Comparison of ENCODE assay signal across 34 cellular contexts in genomic region chr10:13573960-13574359, GRCh38. TPM values are rescaled to one million over a fixed set of nuclear protein-coding genes. Genes with fewer than 3 reads are reported as not detected.
"Had no signal": no experiment of that assay in that cellular context is flagged by ENCODE, and none has a peak within 500 bp of the region (broad histone marks: within the 10 kb centered on the region; RNA-seq: fewer than 3 reads in every experiment).

No MANE protein-coding gene starts in this region.

- ATAC-seq: activated CD4-positive, alpha-beta T cell treated with anti-CD3 and anti-CD28 coated beads for 36 hours; activated CD8-positive, alpha-beta memory T cell treated with anti-CD3 and anti-CD28 coated beads, Interleukin-2, amount 10 ng/mL, durations not matched to agents 7 days and 5 days; activated CD8-positive, alpha-beta T cell treated with anti-CD3 and anti-CD28 coated beads, Interleukin-2, amount 10 ng/mL, durations not matched to agents 7 days and 5 days; activated naive CD8-positive, alpha-beta T cell treated with anti-CD3 and anti-CD28 coated beads, Interleukin-2, amount 50 U/mL, for 24 hours; body of pancreas; effector memory CD8-positive, alpha-beta T cell; gastroesophageal sphincter; heart right ventricle; T-helper 17 cell had no signal

- H3K4me3 ChIP-seq: adrenal gland, body of pancreas, esophagus squamous epithelium, gastroesophageal sphincter, heart right ventricle had no signal

- H3K36me3 Mint-ChIP-seq: activated CD4-positive, alpha-beta memory T cell treated with anti-CD3 and anti-CD28 coated beads for 36 hours; activated CD8-positive, alpha-beta memory T cell treated with anti-CD3 and anti-CD28 coated beads, Interleukin-2, amount 10 ng/mL, durations not matched to agents 7 days and 5 days had no signal

- H3K9me3 Mint-ChIP-seq: activated CD4-positive, alpha-beta T cell treated with anti-CD3 and anti-CD28 coated beads, Interleukin-2, amount 10 ng/mL, durations not matched to agents 24 days and 14 days; activated T-helper 1 cell treated with anti-CD3 and anti-CD28 coated beads, Interleukin-12 subunit alpha, Interleukin-12 subunit beta, Interleukin-2, Interleukin-4 antibody, amounts not matched to agents 30 ng/mL and 10 ng/mL and 1 ng/mL, durations not matched to agents 14 hours and 24 hours and 36 hours; activated T-helper 2 cell treated with anti-CD3 and anti-CD28 coated beads, Interferon-gamma antibody, Interleukin-2, Interleukin-4, amounts not matched to agents 10 μg/mL and 5 μg/mL and 100 μg/mL, durations not matched to agents 14 hours and 24 hours and 36 hours had no signal

- H3K27ac ChIP-seq: adrenal gland, body of pancreas, epithelial cell of prostate, esophagus squamous epithelium, gastroesophageal sphincter, heart right ventricle had no signal

- H3K4me3 Mint-ChIP-seq: activated CD4-positive, alpha-beta memory T cell treated with anti-CD3 and anti-CD28 coated beads for 36 hours; activated CD4-positive, alpha-beta T cell treated with anti-CD3 and anti-CD28 coated beads for 36 hours; activated CD4-positive, alpha-beta T cell treated with anti-CD3 and anti-CD28 coated beads, Interleukin-2, amount 10 ng/mL, durations not matched to agents 24 days and 14 days; activated CD8-positive, alpha-beta memory T cell treated with anti-CD3 and anti-CD28 coated beads, Interleukin-2, amount 10 ng/mL, durations not matched to agents 7 days and 5 days; activated CD8-positive, alpha-beta T cell treated with anti-CD3 and anti-CD28 coated beads, Interleukin-2, amount 10 ng/mL, durations not matched to agents 7 days and 5 days; activated naive CD4-positive, alpha-beta T cell treated with anti-CD3 and anti-CD28 coated beads for 36 hours; activated naive CD4-positive, alpha-beta T cell treated with anti-CD3 and anti-CD28 coated beads, Interleukin-2, amount 50 U/mL, for 24 hours; activated naive CD8-positive, alpha-beta T cell treated with anti-CD3 and anti-CD28 coated beads for 36 hours; activated naive CD8-positive, alpha-beta T cell treated with anti-CD3 and anti-CD28 coated beads, Interleukin-2, amount 50 U/mL, for 24 hours; activated T-helper 1 cell treated with anti-CD3 and anti-CD28 coated beads, Interleukin-12 subunit alpha, Interleukin-12 subunit beta, Interleukin-2, Interleukin-4 antibody, amounts not matched to agents 30 ng/mL and 10 ng/mL and 1 ng/mL, durations not matched to agents 14 hours and 24 hours and 36 hours; T-helper 17 cell had no signal

- H3K36me3 ChIP-seq: adrenal gland, esophagus squamous epithelium, gastroesophageal sphincter, heart right ventricle had no signal

- FAIRE-seq: colon, endothelial cell of umbilical vein had no signal

- H3K27me3 ChIP-seq: adrenal gland, body of pancreas had no signal

- H3K9me3 ChIP-seq: adrenal gland, body of pancreas, esophagus squamous epithelium had no signal

- H3K4me1 ChIP-seq: adrenal gland, body of pancreas, esophagus squamous epithelium, gastroesophageal sphincter, heart right ventricle had no signal

- H3K4me1 Mint-ChIP-seq: activated CD4-positive, alpha-beta T cell treated with anti-CD3 and anti-CD28 coated beads for 36 hours; activated naive CD4-positive, alpha-beta T cell treated with anti-CD3 and anti-CD28 coated beads, Interleukin-2, amount 50 U/mL, for 24 hours; activated naive CD8-positive, alpha-beta T cell treated with anti-CD3 and anti-CD28 coated beads for 36 hours; activated naive CD8-positive, alpha-beta T cell treated with anti-CD3 and anti-CD28 coated beads, Interleukin-2, amount 50 U/mL, for 24 hours; T-helper 17 cell had no signal

- H3K27ac Mint-ChIP-seq: activated CD4-positive, alpha-beta memory T cell treated with anti-CD3 and anti-CD28 coated beads for 36 hours; activated CD4-positive, alpha-beta T cell treated with anti-CD3 and anti-CD28 coated beads for 36 hours; activated CD4-positive, alpha-beta T cell treated with anti-CD3 and anti-CD28 coated beads, Interleukin-2, amount 10 ng/mL, durations not matched to agents 24 days and 14 days; activated CD8-positive, alpha-beta memory T cell treated with anti-CD3 and anti-CD28 coated beads, Interleukin-2, amount 10 ng/mL, durations not matched to agents 7 days and 5 days; activated CD8-positive, alpha-beta T cell treated with anti-CD3 and anti-CD28 coated beads, Interleukin-2, amount 10 ng/mL, durations not matched to agents 7 days and 5 days; activated naive CD4-positive, alpha-beta T cell treated with anti-CD3 and anti-CD28 coated beads for 36 hours; activated naive CD4-positive, alpha-beta T cell treated with anti-CD3 and anti-CD28 coated beads, Interleukin-2, amount 50 U/mL, for 24 hours; activated naive CD8-positive, alpha-beta T cell treated with anti-CD3 and anti-CD28 coated beads for 36 hours; activated naive CD8-positive, alpha-beta T cell treated with anti-CD3 and anti-CD28 coated beads, Interleukin-2, amount 50 U/mL, for 24 hours; activated T-helper 1 cell treated with anti-CD3 and anti-CD28 coated beads, Interleukin-12 subunit alpha, Interleukin-12 subunit beta, Interleukin-2, Interleukin-4 antibody, amounts not matched to agents 30 ng/mL and 10 ng/mL and 1 ng/mL, durations not matched to agents 14 hours and 24 hours and 36 hours; activated T-helper 2 cell treated with anti-CD3 and anti-CD28 coated beads, Interferon-gamma antibody, Interleukin-2, Interleukin-4, amounts not matched to agents 10 μg/mL and 5 μg/mL and 100 μg/mL, durations not matched to agents 14 hours and 24 hours and 36 hours; effector memory CD8-positive, alpha-beta T cell; T-helper 17 cell had no signal

- DNase-seq: activated CD4-positive, alpha-beta memory T cell treated with anti-CD3 and anti-CD28 coated beads for 36 hours; activated CD4-positive, alpha-beta T cell treated with anti-CD3 and anti-CD28 coated beads for 36 hours; activated CD4-positive, alpha-beta T cell treated with anti-CD3 and anti-CD28 coated beads, Interleukin-2, amount 10 ng/mL, durations not matched to agents 24 days and 14 days; activated CD4-positive, CD25-positive, alpha-beta regulatory T cell; activated CD4-positive, CD25-positive, alpha-beta regulatory T cell treated with anti-CD3 and anti-CD28 coated beads, Interleukin-2, amount 50 U/mL, for 72 hours; activated CD8-positive, alpha-beta memory T cell treated with anti-CD3 and anti-CD28 coated beads, Interleukin-2, amount 10 ng/mL, durations not matched to agents 7 days and 5 days; activated CD8-positive, alpha-beta memory T cell treated with anti-CD3 and anti-CD28 coated beads, Interleukin-2, amount 50 U/mL, for 4 hours; activated CD8-positive, alpha-beta T cell treated with anti-CD3 and anti-CD28 coated beads, Interleukin-2, amount 10 ng/mL, durations not matched to agents 7 days and 5 days; activated effector memory CD4-positive, alpha-beta T cell treated with anti-CD3 and anti-CD28 coated beads, Interleukin-2, amount 50 U/mL, for 16 hours; activated naive CD4-positive, alpha-beta T cell treated with anti-CD3 and anti-CD28 coated beads for 36 hours; activated naive CD8-positive, alpha-beta T cell treated with anti-CD3 and anti-CD28 coated beads for 36 hours; activated naive CD8-positive, alpha-beta T cell treated with anti-CD3 and anti-CD28 coated beads, Interleukin-2, amount 50 U/mL, for 24 hours; activated T-cell treated with anti-CD3 and anti-CD28 coated beads, Interleukin-2, amount 50 U/mL, for 1 hour; activated T-cell treated with anti-CD3 and anti-CD28 coated beads, Interleukin-2, amount 50 U/mL, for 48 hours; adrenal gland; amygdala; aorta; body of pancreas; caudate nucleus; cortex of kidney; dermis blood vessel endothelial cell; effector CD4-positive, alpha-beta T cell; effector memory CD8-positive, alpha-beta T cell; esophagus squamous epithelium; foreskin melanocyte; heart right ventricle; T-helper 17 cell had no signal

RNA-seq across cellular contexts. Expression of gene BEND7, which starts 45.1 kb away (rescaled TPM):
- total RNA-seq: activated CD4-positive, alpha-beta memory T cell treated with anti-CD3 and anti-CD28 coated beads for 36 hours; activated CD4-positive, alpha-beta T cell treated with anti-CD3 and anti-CD28 coated beads for 36 hours; activated CD4-positive, alpha-beta T cell treated with anti-CD3 and anti-CD28 coated beads, Interleukin-2, amount 10 ng/mL, durations not matched to agents 24 days and 14 days; activated CD8-positive, alpha-beta memory T cell treated with anti-CD3 and anti-CD28 coated beads, Interleukin-2, amount 10 ng/mL, durations not matched to agents 7 days and 5 days; activated CD8-positive, alpha-beta T cell treated with anti-CD3 and anti-CD28 coated beads, Interleukin-2, amount 10 ng/mL, durations not matched to agents 7 days and 5 days; activated naive CD4-positive, alpha-beta T cell treated with anti-CD3 and anti-CD28 coated beads for 36 hours; activated naive CD8-positive, alpha-beta T cell treated with anti-CD3 and anti-CD28 coated beads for 36 hours; activated T-helper 1 cell treated with anti-CD3 and anti-CD28 coated beads, Interleukin-12 subunit alpha, Interleukin-12 subunit beta, Interleukin-2, Interleukin-4 antibody, amounts not matched to agents 30 ng/mL and 10 ng/mL and 1 ng/mL, durations not matched to agents 14 hours and 24 hours and 36 hours; activated T-helper 2 cell treated with anti-CD3 and anti-CD28 coated beads, Interferon-gamma antibody, Interleukin-2, Interleukin-4, amounts not matched to agents 10 μg/mL and 5 μg/mL and 100 μg/mL, durations not matched to agents 14 hours and 24 hours and 36 hours had no signal
